ENCODE assay signal across 26 cellular contexts in the genomic region with DNA sequence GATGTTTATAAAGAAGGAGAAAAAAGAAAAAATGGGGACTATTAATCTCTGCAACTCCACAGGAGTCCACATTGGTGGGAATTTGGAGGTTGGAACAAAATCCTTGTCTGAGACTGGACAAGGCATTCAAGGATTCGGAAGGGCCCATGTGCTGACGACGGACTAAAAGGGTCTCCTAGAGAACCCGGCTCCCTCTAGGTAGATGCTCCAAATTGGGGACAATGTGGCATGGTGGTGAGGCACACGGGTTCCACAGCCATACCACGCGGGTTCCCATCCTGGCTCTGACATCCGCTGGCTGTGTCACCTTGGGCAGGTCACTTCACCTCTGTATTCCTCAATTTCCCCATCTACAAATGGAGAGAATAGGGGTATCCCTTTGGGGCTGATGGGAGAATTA.
"Had no signal": no experiment of that assay in that cellular context is flagged by ENCODE, and none has a peak within 500 bp of the region (broad histone marks: within the 10 kb centered on the region; RNA-seq: fewer than 3 reads in every experiment).

No MANE protein-coding gene starts in this region.

- H3K4me3 ChIP-seq: cardiac muscle cell, Peyer's patch, SJCRH30 had no signal

- ATAC-seq: activated T-helper 17 cell treated with anti-CD3 and anti-CD28 coated beads, Interleukin-2, amount 50 U/mL, for 72 hours had no signal

- H3K27ac Mint-ChIP-seq: activated CD4-positive, alpha-beta T cell treated with anti-CD3 and anti-CD28 coated beads, Interleukin-2, amount 10 ng/mL, durations not matched to agents 24 days and 14 days; activated naive CD4-positive, alpha-beta T cell treated with anti-CD3 and anti-CD28 coated beads, Interleukin-2, amount 10 ng/mL, durations not matched to agents 7 days and 5 days; activated naive CD8-positive, alpha-beta T cell treated with anti-CD3 and anti-CD28 coated beads for 36 hours; activated T-helper 17 cell treated with anti-CD3 and anti-CD28 coated beads, Interleukin-2, amount 50 U/mL, for 72 hours; IgD-negative memory B cell had no signal

- H3K27me3 Mint-ChIP-seq: activated naive CD8-positive, alpha-beta T cell treated with anti-CD3 and anti-CD28 coated beads for 36 hours had no signal

- H3K4me1 Mint-ChIP-seq: activated CD4-positive, alpha-beta T cell treated with anti-CD3 and anti-CD28 coated beads, Interleukin-2, amount 10 ng/mL, durations not matched to agents 24 days and 14 days; activated naive CD8-positive, alpha-beta T cell treated with anti-CD3 and anti-CD28 coated beads for 36 hours; activated T-helper 17 cell treated with anti-CD3 and anti-CD28 coated beads, Interleukin-2, amount 50 U/mL, for 72 hours; IgD-negative memory B cell had no signal

- H3K27ac ChIP-seq: brain microvascular endothelial cell, cardiac muscle cell, Peyer's patch, RWPE1, SJCRH30, WERI-Rb-1 had no signal

- H3K4me2 ChIP-seq: SK-N-SH had no signal

- H3K9ac ChIP-seq: SK-N-SH had no signal

- H3K27me3 ChIP-seq: brain microvascular endothelial cell, cardiac muscle cell, Peyer's patch, SJCRH30 had no signal

- H3K9me3 ChIP-seq: Peyer's patch, SJCRH30, SK-N-SH had no signal

- DNase-seq: activated CD4-positive, alpha-beta T cell treated with anti-CD3 and anti-CD28 coated beads for 1 hour; activated CD4-positive, alpha-beta T cell treated with anti-CD3 and anti-CD28 coated beads, Interleukin-2, amount 10 ng/mL, durations not matched to agents 24 days and 14 days; activated CD4-positive, alpha-beta T cell treated with anti-CD3 and anti-CD28 coated beads, Interleukin-2, amount 50 U/mL, for 48 hours; activated gamma-delta T cell; activated naive CD4-positive, alpha-beta T cell treated with anti-CD3 and anti-CD28 coated beads, Interleukin-2, amount 10 ng/mL, durations not matched to agents 7 days and 5 days; activated naive CD8-positive, alpha-beta T cell treated with anti-CD3 and anti-CD28 coated beads for 36 hours; activated T-cell treated with anti-CD3 and anti-CD28 coated beads for 4 hours; activated T-cell treated with anti-CD3 and anti-CD28 coated beads, Interleukin-2, amount 50 U/mL, for 48 hours; brain microvascular endothelial cell; KG1; NCI-H1092 treated with DMSO at 0.1 percent for 48 hours; NCI-H1436; NCI-H2029 treated with DMSO at 0.1 percent for 48 hours; NCI-H345; NCI-H510A; NCI-H69; Peyer's patch; Right ventricle myocardium superior; SJCRH30; T-helper 1 cell; WERI-Rb-1 had no signal

- H3K4me3 Mint-ChIP-seq: activated CD4-positive, alpha-beta T cell treated with anti-CD3 and anti-CD28 coated beads, Interleukin-2, amount 10 ng/mL, durations not matched to agents 24 days and 14 days; activated naive CD4-positive, alpha-beta T cell treated with anti-CD3 and anti-CD28 coated beads, Interleukin-2, amount 10 ng/mL, durations not matched to agents 7 days and 5 days; activated naive CD8-positive, alpha-beta T cell treated with anti-CD3 and anti-CD28 coated beads for 36 hours; activated T-helper 17 cell treated with anti-CD3 and anti-CD28 coated beads, Interleukin-2, amount 50 U/mL, for 72 hours; IgD-negative memory B cell had no signal

- H3K36me3 Mint-ChIP-seq: activated naive CD4-positive, alpha-beta T cell treated with anti-CD3 and anti-CD28 coated beads, Interleukin-2, amount 10 ng/mL, durations not matched to agents 7 days and 5 days; activated naive CD8-positive, alpha-beta T cell treated with anti-CD3 and anti-CD28 coated beads for 36 hours; IgD-negative memory B cell had no signal

- H3K36me3 ChIP-seq: brain microvascular endothelial cell, cardiac muscle cell, Peyer's patch, SJCRH30, WERI-Rb-1 had no signal

- H3K4me1 ChIP-seq: Peyer's patch had no signal

- H3K9me3 Mint-ChIP-seq: activated CD4-positive, alpha-beta T cell treated with anti-CD3 and anti-CD28 coated beads, Interleukin-2, amount 10 ng/mL, durations not matched to agents 24 days and 14 days; activated naive CD4-positive, alpha-beta T cell treated with anti-CD3 and anti-CD28 coated beads, Interleukin-2, amount 10 ng/mL, durations not matched to agents 7 days and 5 days; activated naive CD8-positive, alpha-beta T cell treated with anti-CD3 and anti-CD28 coated beads for 36 hours; activated T-helper 17 cell treated with anti-CD3 and anti-CD28 coated beads, Interleukin-2, amount 50 U/mL, for 72 hours; IgD-negative memory B cell had no signal
